11 cellular contexts compared by ENCODE assay signal in genomic region chr17:76678330-76678729, GRCh38. TPM values are rescaled to one million over a fixed set of nuclear protein-coding genes. Genes with fewer than 3 reads are reported as not detected.
DNase-seq lines count a peak whose midpoint lies in the region; ATAC-seq and TF ChIP-seq lines count a peak whose summit lies in the region.
"Had no signal": no experiment of that assay in that cellular context is flagged by ENCODE, and none has a peak within 500 bp of the region (broad histone marks: within the 10 kb centered on the region; RNA-seq: fewer than 3 reads in every experiment).

No MANE protein-coding gene starts in this region.

- H3K4me3 Mint-ChIP-seq in CD4-positive, alpha-beta T cell = no peak overlapping the region
- no peak overlapping the region for H3K4me3 Mint-ChIP-seq in activated T-cell treated with anti-CD3 and anti-CD28 coated beads, Interleukin-2, amount 50 U/mL, for 24 hours
- H3K4me3 Mint-ChIP-seq: stimulated activated naive B cell treated with anti-CD40 and anti-IgM and Interleukin-4, amounts not matched to agents 10 μg/mL and 1 μg/mL and 100 μg/mL, for 72 hours had no signal

- H3K36me3 ChIP-seq in mucosa of rectum (ENCODE audit: control insufficient read depth in 2 of 2, insufficient read depth in 2 of 2, low read length in 2 of 2) = peaks cover 3 to 4% of the 10 kb centered on the region in 2 donors

- peaks cover 11% of the 10 kb centered on the region for H3K4me1 Mint-ChIP-seq in CD4-positive, alpha-beta T cell (ENCODE audit: low read depth)
- peaks cover 12% of the 10 kb centered on the region for H3K4me1 Mint-ChIP-seq in activated T-cell treated with anti-CD3 and anti-CD28 coated beads, Interleukin-2, amount 50 U/mL, for 24 hours (ENCODE audit: low read depth)
- H3K4me1 Mint-ChIP-seq: stimulated activated naive B cell treated with anti-CD40 and anti-IgM and Interleukin-4, amounts not matched to agents 10 μg/mL and 1 μg/mL and 100 μg/mL, for 72 hours had no signal

- peak overlapping the region; percentile 37 to 40 for H3K4me3 ChIP-seq in mucosa of rectum (ENCODE audit: low read length in 2 of 2)

- intact Hi-C loops in CD4-positive, alpha-beta T cell (cut with DNase I, micrococcal nuclease) = no loop called here

- H3K9ac ChIP-seq in mucosa of rectum (ENCODE audit: low read depth in 1 of 2, low read length in 2 of 2) = no peak overlapping the region

- H3K36me3 Mint-ChIP-seq in CD4-positive, alpha-beta T cell (ENCODE audit: low read depth) = no peaks in the 10 kb centered on the region
- H3K36me3 Mint-ChIP-seq in activated T-cell treated with anti-CD3 and anti-CD28 coated beads, Interleukin-2, amount 50 U/mL, for 24 hours (ENCODE audit: low read depth) = no peaks in the 10 kb centered on the region

- no peak for TF ChIP-seq CTCF in CD4-positive, alpha-beta T cell (IDR thresholded peaks at IDR 0.05)

- ATAC-seq in CD4-positive, alpha-beta T cell (ENCODE audit: poor library complexity) = peak; percentile 58
- no peak for ATAC-seq in HG03280 (IDR thresholded peaks at IDR 0.05; ENCODE audit: unreplicated experiment)
- ATAC-seq: stimulated activated naive B cell treated with anti-CD40 and anti-IgM and Interleukin-4, amounts not matched to agents 10 μg/mL and 1 μg/mL and 100 μg/mL, for 72 hours had no signal

- in situ Hi-C loops in G401 (cut with HindIII; ENCODE audit: low sequenced_read_pairs) = loop anchor here (25.0 kb wide), 1 partner anchor 216 kb away; the partner anchor contains the start of genes AANAT and UBE2O

- H3K27ac Mint-ChIP-seq in CD4-positive, alpha-beta T cell = no peak overlapping the region
- no peak overlapping the region for H3K27ac Mint-ChIP-seq in activated T-cell treated with anti-CD3 and anti-CD28 coated beads, Interleukin-2, amount 50 U/mL, for 24 hours
- H3K27ac Mint-ChIP-seq: stimulated activated naive B cell treated with anti-CD40 and anti-IgM and Interleukin-4, amounts not matched to agents 10 μg/mL and 1 μg/mL and 100 μg/mL, for 72 hours had no signal

- H3K27ac ChIP-seq in CD4-positive, alpha-beta T cell (ENCODE audit: low read depth, low read length) = no peak overlapping the region
- peak overlapping the region; percentile 64 to 82 for H3K27ac ChIP-seq in mucosa of rectum (ENCODE audit: low read depth in 2 of 2, low read length in 2 of 2)

- H3K27me3 Mint-ChIP-seq in CD4-positive, alpha-beta T cell = no peaks in the 10 kb centered on the region
- no peaks in the 10 kb centered on the region for H3K27me3 Mint-ChIP-seq in activated T-cell treated with anti-CD3 and anti-CD28 coated beads, Interleukin-2, amount 50 U/mL, for 24 hours
- H3K27me3 Mint-ChIP-seq: stimulated activated naive B cell treated with anti-CD40 and anti-IgM and Interleukin-4, amounts not matched to agents 10 μg/mL and 1 μg/mL and 100 μg/mL, for 72 hours had no signal

- CTCF ChIA-PET in CD4-positive, alpha-beta T cell (lab: Charles Lee) = interaction anchor here (1.0 kb wide), 1 partner anchor 54 kb away, joined by 5 read pairs; no protein-coding TSS in a partner anchor

- no peaks in the 10 kb centered on the region for H3K9me3 ChIP-seq in CD4-positive, alpha-beta T cell (ENCODE audit: control insufficient read depth, low read length)
- H3K9me3 ChIP-seq in mucosa of rectum (ENCODE audit: control insufficient read depth in 2 of 2, low read length in 2 of 2) = no peaks in the 10 kb centered on the region

- POLR2A ChIA-PET in CD4-positive, alpha-beta T cell (lab: Charles Lee) = no interaction called here

- peaks cover 21 to 45% of the 10 kb centered on the region in 2 donors for H3K4me1 ChIP-seq in mucosa of rectum (ENCODE audit: control insufficient read depth in 2 of 2, insufficient read depth in 2 of 2, low read length in 2 of 2)

- no peaks in the 10 kb centered on the region for H3K9me3 Mint-ChIP-seq in CD4-positive, alpha-beta T cell
- H3K9me3 Mint-ChIP-seq in activated T-cell treated with anti-CD3 and anti-CD28 coated beads, Interleukin-2, amount 50 U/mL, for 24 hours = no peaks in the 10 kb centered on the region
- H3K9me3 Mint-ChIP-seq: stimulated activated naive B cell treated with anti-CD40 and anti-IgM and Interleukin-4, amounts not matched to agents 10 μg/mL and 1 μg/mL and 100 μg/mL, for 72 hours had no signal

- H3K27me3 ChIP-seq in CD4-positive, alpha-beta T cell (ENCODE audit: control insufficient read depth, insufficient read depth, low read length) = no peaks in the 10 kb centered on the region
- no peaks in the 10 kb centered on the region for H3K27me3 ChIP-seq in mucosa of rectum (ENCODE audit: control insufficient read depth in 2 of 2, insufficient read depth in 2 of 2, low read length in 2 of 2)

- peak in 6 of 10 experiments; percentile 14 to 42 (median 28) for DNase-seq in CD4-positive, alpha-beta T cell
- DNase-seq in HuH-7 (ENCODE audit: low spot score) = peak; percentile 5
- peak; percentile 43 for DNase-seq in activated T-cell treated with anti-CD3 and anti-CD28 coated beads, Interleukin-2, amount 50 U/mL, for 24 hours
- DNase-seq in G401 (ENCODE audit: low spot score) = no peak
- DNase-seq in CD1c-positive myeloid dendritic cell (ENCODE audit: extremely low spot score) = no peak
- DNase-seq: NCI-H146; NCI-H526 treated with DMSO at 0.1 percent for 48 hours; stimulated activated naive B cell treated with anti-CD40 and anti-IgM and Interleukin-4, amounts not matched to agents 10 μg/mL and 1 μg/mL and 100 μg/mL, for 72 hours had no signal

RNA-seq across cellular contexts. Expression of gene MXRA7, which starts 32.4 kb away (rescaled TPM):
- 10 to 100 TPM; 11.4 to 12.1 TPM for total RNA-seq in CD4-positive, alpha-beta T cell
- 93.4 and 96.7 TPM in 2 replicates for total RNA-seq in G401 (2014; rRNA removed; shearing (Covaris generic))

RNA-seq across cellular contexts. Expression of gene ST6GALNAC1, which starts 34.8 kb away (rescaled TPM):
- 1 to 10 TPM; 1.8 to 2.5 TPM for total RNA-seq in CD4-positive, alpha-beta T cell
- not detected in 2 replicates for total RNA-seq in G401 (2014; rRNA removed; shearing (Covaris generic))
- total RNA-seq: RPMI7951 had no signal

RNA-seq across cellular contexts. Expression of gene JMJD6, which starts 48.1 kb away (rescaled TPM):
- total RNA-seq in CD4-positive, alpha-beta T cell = 100 to 1,000 TPM; 133 to 134 TPM
- total RNA-seq in G401 (2014; rRNA removed; shearing (Covaris generic)) = 14.6 and 31.9 TPM in 2 replicates

RNA-seq across cellular contexts. Expression of gene METTL23, which starts 48.3 kb away (rescaled TPM):
- 10 to 100 TPM; 35.4 to 37.8 TPM for total RNA-seq in CD4-positive, alpha-beta T cell
- 25.9 and 34.6 TPM in 2 replicates for total RNA-seq in G401 (2014; rRNA removed; shearing (Covaris generic))

RNA-seq across cellular contexts. Expression of gene SRSF2, which starts 58.8 kb away (rescaled TPM):
- total RNA-seq in CD4-positive, alpha-beta T cell = 100 to 1,000 TPM; 448 to 460 TPM
- 369 and 387 TPM in 2 replicates for total RNA-seq in G401 (2014; rRNA removed; shearing (Covaris generic))

Comparison
In these comparisons a context has a peak if more than half of its experiments do, and no peak if none do; other contexts are left out.
1. DNase-seq: peak in CD4-positive, alpha-beta T cell (6 of 10), HuH-7 (single experiment) and activated T-cell treated with anti-CD3 and anti-CD28 coated beads, Interleukin-2, amount 50 U/mL, for 24 hours (single experiment); none in G401 (single experiment) and CD1c-positive myeloid dendritic cell (single experiment).